17 cellular contexts compared by ENCODE assay signal in genomic region chr5:1795931-1796330, GRCh38. TPM values are rescaled to one million over a fixed set of nuclear protein-coding genes. Genes with fewer than 3 reads are reported as not detected.
A peak's percentile ranks its signal among the peaks of the same experiment; 100 is the strongest.
DNase-seq lines count a peak whose midpoint lies in the region; ATAC-seq lines count a peak whose summit lies in the region.
"Had no signal": no experiment of that assay in that cellular context is flagged by ENCODE, and none has a peak within 500 bp of the region (broad histone marks: within the 10 kb centered on the region; RNA-seq: fewer than 3 reads in every experiment).

No MANE protein-coding gene starts in this region.

- intact Hi-C loops in activated T-helper 1 cell treated with anti-CD3 and anti-CD28 coated beads, Interleukin-12 subunit alpha, Interleukin-12 subunit beta, Interleukin-2, Interleukin-4 antibody, amounts not matched to agents 30 ng/mL and 10 ng/mL and 1 ng/mL, durations not matched to agents 14 hours and 24 hours and 36 hours (cut with micrococcal nuclease), result loop anchor here (10.0 kb wide), 5 partner anchors 161 to 1321 kb away; partner anchors contain the start of genes BRD9, CLPTM1L and TRIP13

- peaks cover 35% of the 10 kb centered on the region for H3K36me3 Mint-ChIP-seq in activated T-helper 1 cell treated with anti-CD3 and anti-CD28 coated beads, Interleukin-12 subunit alpha, Interleukin-12 subunit beta, Interleukin-2, Interleukin-4 antibody, amounts not matched to agents 30 ng/mL and 10 ng/mL and 1 ng/mL, durations not matched to agents 14 hours and 24 hours and 36 hours (ENCODE audit: low read depth)
- peaks cover 0 to 9% (median 3%) of the 10 kb centered on the region in 3 donors for H3K36me3 Mint-ChIP-seq in naive thymus-derived CD8-positive, alpha-beta T cell

- H3K4me3 Mint-ChIP-seq in activated T-helper 1 cell treated with anti-CD3 and anti-CD28 coated beads, Interleukin-12 subunit alpha, Interleukin-12 subunit beta, Interleukin-2, Interleukin-4 antibody, amounts not matched to agents 30 ng/mL and 10 ng/mL and 1 ng/mL, durations not matched to agents 14 hours and 24 hours and 36 hours, result peak overlapping the region; percentile 37
- H3K4me3 Mint-ChIP-seq in naive thymus-derived CD8-positive, alpha-beta T cell, result no peak overlapping the region

- DNase-seq in activated effector memory CD4-positive, alpha-beta T cell treated with anti-CD3 and anti-CD28 coated beads, Interleukin-2, amount 50 U/mL, for 16 hours, result peak; percentile 50
- no peak for DNase-seq in activated effector memory CD4-positive, alpha-beta T cell treated with Interleukin-2 at 50 U/mL for 16 hours
- no peak for DNase-seq in activated T-helper 1 cell treated with anti-CD3 and anti-CD28 coated beads, Interleukin-12 subunit alpha, Interleukin-12 subunit beta, Interleukin-2, Interleukin-4 antibody, amounts not matched to agents 30 ng/mL and 10 ng/mL and 1 ng/mL, durations not matched to agents 14 hours and 24 hours and 36 hours (ENCODE audit: low spot score)
- peak in 1 of 10 donors; percentile 45 for DNase-seq in naive thymus-derived CD8-positive, alpha-beta T cell
- DNase-seq in NCI-H510A (lab: John Stamatoyannopoulos, UW) (no peak), NCI-H187 treated with DMSO at 0.1 percent for 48 hours (lab: John Stamatoyannopoulos, UW) (no peak), AML-193 (lab: John Stamatoyannopoulos, UW) (no peak), AG20443 (ENCODE audit: low spot score) (no peak)
- DNase-seq: 8988T; CD4-positive, CD25-positive, alpha-beta regulatory T cell; DMS79; NCI-H1417; NCI-H1694 treated with DMSO at 0.1 percent for 48 hours; NCI-H2107; NCI-H446 treated with DMSO at 0.1 percent for 48 hours; NCI-H69 had no signal

- no peak for ATAC-seq in naive thymus-derived CD8-positive, alpha-beta T cell
- ATAC-seq: SK-N-SH treated with all-trans-retinoic acid at 6 μM for 48 hours had no signal

- H3K27me3 Mint-ChIP-seq in activated T-helper 1 cell treated with anti-CD3 and anti-CD28 coated beads, Interleukin-12 subunit alpha, Interleukin-12 subunit beta, Interleukin-2, Interleukin-4 antibody, amounts not matched to agents 30 ng/mL and 10 ng/mL and 1 ng/mL, durations not matched to agents 14 hours and 24 hours and 36 hours (ENCODE audit: insufficient read depth), result no peaks in the 10 kb centered on the region
- no peaks in the 10 kb centered on the region for H3K27me3 Mint-ChIP-seq in naive thymus-derived CD8-positive, alpha-beta T cell
- H3K27me3 Mint-ChIP-seq: CD4-positive, CD25-positive, alpha-beta regulatory T cell had no signal

- POLR2A ChIA-PET in naive thymus-derived CD8-positive, alpha-beta T cell (lab: Charles Lee), result no interaction called here

- H3K27ac Mint-ChIP-seq in activated T-helper 1 cell treated with anti-CD3 and anti-CD28 coated beads, Interleukin-12 subunit alpha, Interleukin-12 subunit beta, Interleukin-2, Interleukin-4 antibody, amounts not matched to agents 30 ng/mL and 10 ng/mL and 1 ng/mL, durations not matched to agents 14 hours and 24 hours and 36 hours, result no peak overlapping the region
- peak overlapping the region in 6 of 10 donors; percentile 15 to 78 (median 46) for H3K27ac Mint-ChIP-seq in naive thymus-derived CD8-positive, alpha-beta T cell

- no peaks in the 10 kb centered on the region for H3K9me3 Mint-ChIP-seq in activated T-helper 1 cell treated with anti-CD3 and anti-CD28 coated beads, Interleukin-12 subunit alpha, Interleukin-12 subunit beta, Interleukin-2, Interleukin-4 antibody, amounts not matched to agents 30 ng/mL and 10 ng/mL and 1 ng/mL, durations not matched to agents 14 hours and 24 hours and 36 hours
- H3K9me3 Mint-ChIP-seq in naive thymus-derived CD8-positive, alpha-beta T cell, result peaks cover 0 to 2% (median 0%) of the 10 kb centered on the region in 9 donors

- peaks cover 69% of the 10 kb centered on the region for H3K4me1 Mint-ChIP-seq in activated T-helper 1 cell treated with anti-CD3 and anti-CD28 coated beads, Interleukin-12 subunit alpha, Interleukin-12 subunit beta, Interleukin-2, Interleukin-4 antibody, amounts not matched to agents 30 ng/mL and 10 ng/mL and 1 ng/mL, durations not matched to agents 14 hours and 24 hours and 36 hours (ENCODE audit: low read depth)
- H3K4me1 Mint-ChIP-seq in naive thymus-derived CD8-positive, alpha-beta T cell, result peaks cover 23 to 81% (median 68%) of the 10 kb centered on the region in 4 donors

RNA-seq across cellular contexts. Expression of gene MRPL36, which starts 3.7 kb away (rescaled TPM):
- 109 and 118 TPM in 2 replicates for total RNA-seq in activated T-helper 1 cell treated with anti-CD3 and anti-CD28 coated beads, Interleukin-12 subunit alpha, Interleukin-12 subunit beta, Interleukin-2, Interleukin-4 antibody, amounts not matched to agents 30 ng/mL and 10 ng/mL and 1 ng/mL, durations not matched to agents 14 hours and 24 hours and 36 hours
- 10 to 100 TPM; 25.8 to 30.9 TPM for total RNA-seq in naive thymus-derived CD8-positive, alpha-beta T cell
- 10 to 100 TPM; 61.6 to 84.3 (median 71.6) TPM for polyA plus RNA-seq in naive thymus-derived CD8-positive, alpha-beta T cell

RNA-seq across cellular contexts. Expression of gene NDUFS6, which starts 5.3 kb away (rescaled TPM):
- total RNA-seq in activated T-helper 1 cell treated with anti-CD3 and anti-CD28 coated beads, Interleukin-12 subunit alpha, Interleukin-12 subunit beta, Interleukin-2, Interleukin-4 antibody, amounts not matched to agents 30 ng/mL and 10 ng/mL and 1 ng/mL, durations not matched to agents 14 hours and 24 hours and 36 hours, result 40.3 and 41.5 TPM in 2 replicates
- total RNA-seq in naive thymus-derived CD8-positive, alpha-beta T cell, result 10 to 100 TPM; 12.6 to 16.8 TPM
- polyA plus RNA-seq in naive thymus-derived CD8-positive, alpha-beta T cell, result 10 to 100 TPM; 69.3 to 75.8 (median 70.9) TPM
